1 cellular context compared by ENCODE assay signal in genomic region chr10:33052915-33053810, GRCh38.
TF ChIP-seq lines count a peak whose summit lies in the region.

No MANE protein-coding gene starts in this region.

TF ChIP-seq in H1, 55 proteins besides CTCF, POLR2A, EP300 and RAD21 (continued from another document):
- TF ChIP-seq RNF2 (IDR thresholded peaks at IDR 0.05; ENCODE audit: borderline replicate concordance, low read depth, low read length, missing control alignments, poor library complexity, severe bottlenecking) (no peak), CEBPB (IDR thresholded peaks at IDR 0.05; ENCODE audit: low read depth, low read length) (no peak)
